Comparison of ENCODE assay signal across 11 cellular contexts in genomic region chr18:46411862-46412690, GRCh38.
DNase-seq lines count a peak whose midpoint lies in the region; ATAC-seq, FAIRE-seq and TF ChIP-seq lines count a peak whose summit lies in the region.
"Had no signal": no experiment of that assay in that cellular context is flagged by ENCODE, and none has a peak within 500 bp of the region (broad histone marks: within the 10 kb centered on the region; RNA-seq: fewer than 3 reads in every experiment).

No MANE protein-coding gene starts in this region.

- TF ChIP-seq POLR2A in esophagus muscularis mucosa (IDR thresholded peaks at IDR 0.05; ENCODE audit: low read depth) = no peak

- TF ChIP-seq CTCF in esophagus muscularis mucosa (IDR thresholded peaks at IDR 0.05) (no peak), pancreas (IDR thresholded peaks at IDR 0.05) (no peak), type B pancreatic cell (conservative IDR thresholded peaks at IDR 0.05) (no peak)

- in situ Hi-C loops in G401 (cut with HindIII; ENCODE audit: low sequenced_read_pairs) = no loop called here

- H3K9me3 Mint-ChIP-seq in naive thymus-derived CD4-positive, alpha-beta T cell = no peaks in the 10 kb centered on the region
- no peaks in the 10 kb centered on the region for H3K9me3 Mint-ChIP-seq in activated T-helper 17 cell treated with anti-CD3 and anti-CD28 coated beads, Interleukin-2, amount 50 U/mL, for 72 hours
- no peaks in the 10 kb centered on the region for H3K9me3 Mint-ChIP-seq in type B pancreatic cell
- H3K9me3 Mint-ChIP-seq: neural crest cell had no signal

- no peaks in the 10 kb centered on the region for H3K27me3 ChIP-seq in esophagus muscularis mucosa
- no peaks in the 10 kb centered on the region for H3K27me3 ChIP-seq in pancreas
- no peaks in the 10 kb centered on the region for H3K27me3 ChIP-seq in naive thymus-derived CD4-positive, alpha-beta T cell (ENCODE audit: control insufficient read depth in 2 of 2, insufficient read depth in 2 of 2, low read length in 2 of 2)

- CTCF ChIA-PET in naive thymus-derived CD4-positive, alpha-beta T cell (lab: Charles Lee) = no interaction called here

- ATAC-seq in pancreas = peak in 3 of 4 donors; percentile 18 to 66 (median 37)
- no peak for ATAC-seq in naive thymus-derived CD4-positive, alpha-beta T cell
- no peak for ATAC-seq in HG03045 (IDR thresholded peaks at IDR 0.05; ENCODE audit: unreplicated experiment)
- no peak for ATAC-seq in activated T-helper 17 cell treated with anti-CD3 and anti-CD28 coated beads, Interleukin-2, amount 50 U/mL, for 72 hours (replicated peaks)

- intact Hi-C loops in esophagus muscularis mucosa (cut with DNase I) = no loop called here
- intact Hi-C loops in pancreas (cut with DNase I) = no loop called here
- intact Hi-C loops in naive thymus-derived CD4-positive, alpha-beta T cell (cut with micrococcal nuclease) = no loop called here

- FAIRE-seq in pancreas (lab: Jason Lieb, UNC) = no peak
- FAIRE-seq: endothelial cell of umbilical vein had no signal

- peaks cover 49 to 81% (median 69%) of the 10 kb centered on the region in 4 donors for H3K4me1 ChIP-seq in esophagus muscularis mucosa
- H3K4me1 ChIP-seq in pancreas = no peaks in the 10 kb centered on the region
- no peaks in the 10 kb centered on the region for H3K4me1 ChIP-seq in naive thymus-derived CD4-positive, alpha-beta T cell (ENCODE audit: control insufficient read depth in 2 of 2, insufficient read depth in 2 of 2, low read length in 2 of 2)

- no peak overlapping the region for H3K4me3 Mint-ChIP-seq in naive thymus-derived CD4-positive, alpha-beta T cell
- H3K4me3 Mint-ChIP-seq in activated T-helper 17 cell treated with anti-CD3 and anti-CD28 coated beads, Interleukin-2, amount 50 U/mL, for 72 hours = no peak overlapping the region
- H3K4me3 Mint-ChIP-seq in type B pancreatic cell = no peak overlapping the region
- H3K4me3 Mint-ChIP-seq: neural crest cell had no signal

- DNase-seq in G401 (ENCODE audit: low spot score) (peak; percentile 62), NCI-H345 (lab: John Stamatoyannopoulos, UW) (peak; percentile 63), esophagus muscularis mucosa (ENCODE audit: extremely low spot score) (no peak), pancreas (no peak), type B pancreatic cell (ENCODE audit: extremely low spot score, unreplicated experiment) (no peak)
- DNase-seq in naive thymus-derived CD4-positive, alpha-beta T cell = no peak
- DNase-seq: activated T-cell treated with anti-CD3 and anti-CD28 coated beads, Interleukin-2, amount 50 U/mL, for 1 hour had no signal

- H3K36me3 ChIP-seq in esophagus muscularis mucosa (no peaks in the 10 kb centered on the region), pancreas (no peaks in the 10 kb centered on the region)
- H3K36me3 ChIP-seq in naive thymus-derived CD4-positive, alpha-beta T cell (ENCODE audit: control insufficient read depth in 2 of 3, insufficient read depth in 3 of 3, low read length in 3 of 3) = no peaks in the 10 kb centered on the region

- H3K27ac Mint-ChIP-seq in naive thymus-derived CD4-positive, alpha-beta T cell = no peak overlapping the region
- no peak overlapping the region for H3K27ac Mint-ChIP-seq in activated T-helper 17 cell treated with anti-CD3 and anti-CD28 coated beads, Interleukin-2, amount 50 U/mL, for 72 hours
- no peak overlapping the region for H3K27ac Mint-ChIP-seq in type B pancreatic cell

- H3K27me3 Mint-ChIP-seq in naive thymus-derived CD4-positive, alpha-beta T cell = peaks cover 0 to 10% (median 0%) of the 10 kb centered on the region in 5 donors
- peaks cover 4% of the 10 kb centered on the region for H3K27me3 Mint-ChIP-seq in activated T-helper 17 cell treated with anti-CD3 and anti-CD28 coated beads, Interleukin-2, amount 50 U/mL, for 72 hours
- H3K27me3 Mint-ChIP-seq in type B pancreatic cell = no peaks in the 10 kb centered on the region

- peaks cover 0 to 5% (median 0%) of the 10 kb centered on the region in 7 donors for H3K4me1 Mint-ChIP-seq in naive thymus-derived CD4-positive, alpha-beta T cell
- peaks cover 7% of the 10 kb centered on the region for H3K4me1 Mint-ChIP-seq in activated T-helper 17 cell treated with anti-CD3 and anti-CD28 coated beads, Interleukin-2, amount 50 U/mL, for 72 hours
- peaks cover 79% of the 10 kb centered on the region for H3K4me1 Mint-ChIP-seq in type B pancreatic cell (ENCODE audit: unreplicated experiment)

- H3K4me3 ChIP-seq in esophagus muscularis mucosa (peak overlapping the region in 3 of 4 donors; percentile 14 to 29 (median 20)), pancreas (no peak overlapping the region)
- H3K4me3 ChIP-seq in naive thymus-derived CD4-positive, alpha-beta T cell (ENCODE audit: low read length) = no peak overlapping the region

- TF ChIP-seq EP300 in esophagus muscularis mucosa (IDR thresholded peaks at IDR 0.05) = no peak

- WGBS in esophagus muscularis mucosa = 38% methylated on average over 3 of the region's 6 CpGs
- WGBS in pancreas, 2 donors = 32 to 46% methylated on average over 6 of the region's 6 CpGs

- POLR2A ChIA-PET in naive thymus-derived CD4-positive, alpha-beta T cell (lab: Charles Lee) = no interaction called here

- H3K27ac ChIP-seq in esophagus muscularis mucosa (replicated peaks in 1 of 4) (peak overlapping the region; percentile 81 to 87 (median 84)), pancreas (no peak overlapping the region)
- no peak overlapping the region for H3K27ac ChIP-seq in naive thymus-derived CD4-positive, alpha-beta T cell (ENCODE audit: low read depth, low read length)

- H3K9me3 ChIP-seq in esophagus muscularis mucosa (no peaks in the 10 kb centered on the region), pancreas (no peaks in the 10 kb centered on the region)
- no peaks in the 10 kb centered on the region for H3K9me3 ChIP-seq in naive thymus-derived CD4-positive, alpha-beta T cell (ENCODE audit: control insufficient read depth in 2 of 3, low read length in 3 of 3)

- no peaks in the 10 kb centered on the region for H3K36me3 Mint-ChIP-seq in naive thymus-derived CD4-positive, alpha-beta T cell
- no peaks in the 10 kb centered on the region for H3K36me3 Mint-ChIP-seq in activated T-helper 17 cell treated with anti-CD3 and anti-CD28 coated beads, Interleukin-2, amount 50 U/mL, for 72 hours (ENCODE audit: low read depth)
- peaks cover 5% of the 10 kb centered on the region for H3K36me3 Mint-ChIP-seq in type B pancreatic cell

Comparison
In these comparisons a context has a peak if more than half of its experiments do, and no peak if none do; other contexts are left out.
1. DNase-seq: peak in G401 (single experiment) and NCI-H345 (single experiment); none in esophagus muscularis mucosa (single experiment), pancreas (0 of 6), naive thymus-derived CD4-positive, alpha-beta T cell (0 of 9) and type B pancreatic cell (single experiment).
2. H3K27ac ChIP-seq: peak in esophagus muscularis mucosa (4 of 4); none in pancreas (0 of 4) and naive thymus-derived CD4-positive, alpha-beta T cell (single experiment).
3. H3K4me3 ChIP-seq: peak in esophagus muscularis mucosa (3 of 4); none in pancreas (0 of 4) and naive thymus-derived CD4-positive, alpha-beta T cell (single experiment).
4. ATAC-seq: peak in pancreas (3 of 4); none in naive thymus-derived CD4-positive, alpha-beta T cell (single experiment), HG03045 (single experiment) and activated T-helper 17 cell treated with anti-CD3 and anti-CD28 coated beads, Interleukin-2, amount 50 U/mL, for 72 hours (single experiment).